8 cellular contexts compared by ENCODE assay signal in the genomic region with DNA sequence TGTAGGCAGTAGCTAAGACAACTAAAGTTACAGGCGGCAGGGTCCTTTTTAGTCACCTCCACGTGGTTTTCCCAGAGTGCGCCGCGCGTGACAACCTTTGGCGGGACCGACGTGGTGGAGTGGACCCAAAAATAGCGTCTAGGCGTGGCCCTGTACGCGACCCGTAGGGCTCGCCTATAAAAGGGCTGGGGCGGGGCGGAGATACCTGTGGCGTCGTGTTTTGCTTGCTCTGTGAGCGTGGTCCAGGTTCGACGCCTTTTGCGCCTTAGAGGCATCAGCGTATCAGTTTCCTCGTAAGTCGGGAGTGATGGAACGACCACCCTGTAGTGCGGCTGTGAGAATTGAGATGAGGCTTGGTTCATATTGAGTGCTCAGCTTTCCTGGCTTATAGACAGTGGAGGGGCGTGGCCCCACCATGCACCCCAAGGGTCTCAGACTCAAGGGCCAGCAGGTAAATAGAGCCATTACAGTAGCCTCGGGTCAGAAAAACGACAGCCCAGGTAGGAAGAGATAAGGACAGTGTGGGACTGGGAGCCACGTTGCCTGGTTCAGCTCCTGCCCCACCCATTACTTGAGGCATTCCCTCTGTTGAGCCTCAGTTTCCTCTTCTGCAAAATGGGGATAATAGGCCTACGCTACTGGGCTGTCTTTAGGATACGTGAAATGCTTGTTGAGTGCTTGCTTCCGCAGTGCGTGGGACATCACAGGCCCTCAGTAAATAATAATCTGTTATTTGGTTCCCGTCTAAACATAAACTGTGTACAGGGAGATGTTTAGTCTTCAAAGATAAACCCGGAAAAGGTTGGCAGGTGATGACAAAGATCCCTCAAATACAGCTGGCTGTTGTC. TPM values are rescaled to one million over a fixed set of nuclear protein-coding genes. Genes with fewer than 3 reads are reported as not detected.
DNase-seq lines count a peak whose midpoint lies in the region; ATAC-seq and TF ChIP-seq lines count a peak whose summit lies in the region.

No MANE protein-coding gene starts in this region.

- H3F3A ChIP-seq in DOHH2 (ENCODE audit: control insufficient read depth, insufficient read depth): peaks cover 8% of the 10 kb centered on the region

- H3K9me3 ChIP-seq in DOHH2 (ENCODE audit: control insufficient read depth, insufficient read depth, low read length): peaks cover 7% of the 10 kb centered on the region
- H3K9me3 ChIP-seq in esophagus muscularis mucosa: peaks cover 0 to 6% (median 3%) of the 10 kb centered on the region in 4 donors
- peaks cover 0 to 3% of the 10 kb centered on the region in 2 donors for H3K9me3 ChIP-seq in stomach smooth muscle (ENCODE audit: control insufficient read depth in 2 of 2, low read length in 2 of 2)

- H3K27me3 ChIP-seq in DOHH2 (ENCODE audit: control insufficient read depth, low read length): no peaks in the 10 kb centered on the region
- H3K27me3 ChIP-seq in esophagus muscularis mucosa: no peaks in the 10 kb centered on the region
- H3K27me3 ChIP-seq in stomach smooth muscle (ENCODE audit: control insufficient read depth in 1 of 2, insufficient read depth in 2 of 2, low read length in 2 of 2): no peaks in the 10 kb centered on the region

- peak overlapping the region; percentile 96 for H3K27ac Mint-ChIP-seq in activated CD8-positive, alpha-beta memory T cell treated with anti-CD3 and anti-CD28 coated beads, Interleukin-2, amount 10 ng/mL, durations not matched to agents 7 days and 5 days
- peak overlapping the region; percentile 100 for H3K27ac Mint-ChIP-seq in nephron progenitor cell

- H3K36me3 ChIP-seq in DOHH2 (ENCODE audit: control insufficient read depth, low read length): peaks cover 26% of the 10 kb centered on the region
- H3K36me3 ChIP-seq in esophagus muscularis mucosa: peaks cover 12 to 25% (median 21%) of the 10 kb centered on the region in 4 donors
- peaks cover 0 to 9% of the 10 kb centered on the region in 2 donors for H3K36me3 ChIP-seq in stomach smooth muscle (ENCODE audit: control insufficient read depth in 2 of 2, insufficient read depth in 2 of 2, low read length in 2 of 2)

- H3K4me3 ChIP-seq in DOHH2 (ENCODE audit: low read length) (peak overlapping the region; percentile 95), esophagus muscularis mucosa (peak overlapping the region; percentile 65 to 80 (median 71)), stomach smooth muscle (ENCODE audit: low read length in 2 of 2) (peak overlapping the region; percentile 87)

- 38% methylated on average over 38 of the region's 38 CpGs for WGBS in esophagus muscularis mucosa

- H3K9ac ChIP-seq in stomach smooth muscle (ENCODE audit: low read length in 2 of 2): peak overlapping the region; percentile 90 to 91

- peak overlapping the region; percentile 88 for H3K4me3 Mint-ChIP-seq in activated CD8-positive, alpha-beta memory T cell treated with anti-CD3 and anti-CD28 coated beads, Interleukin-2, amount 10 ng/mL, durations not matched to agents 7 days and 5 days
- peak overlapping the region; percentile 91 for H3K4me3 Mint-ChIP-seq in nephron progenitor cell

- CTCF ChIA-PET in activated CD8-positive, alpha-beta memory T cell treated with anti-CD3 and anti-CD28 coated beads, Interleukin-2, amount 10 ng/mL, durations not matched to agents 7 days and 5 days (lab: Charles Lee): interaction anchor here (0.8 to 3.2 kb wide), 20 partner anchors 10 to 413 kb away, joined by 3 to 50 read pairs (median 4); a partner anchor contains a TSS

- no peaks in the 10 kb centered on the region for H3K27me3 Mint-ChIP-seq in activated CD8-positive, alpha-beta memory T cell treated with anti-CD3 and anti-CD28 coated beads, Interleukin-2, amount 10 ng/mL, durations not matched to agents 7 days and 5 days
- H3K27me3 Mint-ChIP-seq in nephron progenitor cell (ENCODE audit: low read depth, poor library complexity): peaks cover 29% of the 10 kb centered on the region

- peaks cover 30% of the 10 kb centered on the region for H3K4me1 ChIP-seq in DOHH2 (ENCODE audit: control insufficient read depth, low read length)
- peaks cover 7 to 19% (median 16%) of the 10 kb centered on the region in 4 donors for H3K4me1 ChIP-seq in esophagus muscularis mucosa
- H3K4me1 ChIP-seq in stomach smooth muscle (ENCODE audit: control insufficient read depth, insufficient read depth, low read length): peaks cover 15% of the 10 kb centered on the region

- H3K27ac ChIP-seq in DOHH2 (ENCODE audit: low read depth, low read length) (peak overlapping the region; percentile 88), esophagus muscularis mucosa (replicated peaks in 1 of 4) (peak overlapping the region; percentile 94 to 99 (median 96)), stomach smooth muscle (ENCODE audit: low read length) (peak overlapping the region; percentile 97)

- no peak for TF ChIP-seq EP300 in esophagus muscularis mucosa (IDR thresholded peaks at IDR 0.05)

- H3K79me2 ChIP-seq in DOHH2 (ENCODE audit: control insufficient read depth, low read length): no peaks in the 10 kb centered on the region

- H3K9me3 Mint-ChIP-seq in activated CD8-positive, alpha-beta memory T cell treated with anti-CD3 and anti-CD28 coated beads, Interleukin-2, amount 10 ng/mL, durations not matched to agents 7 days and 5 days (ENCODE audit: low read depth): peaks cover 7% of the 10 kb centered on the region
- peaks cover 25% of the 10 kb centered on the region for H3K9me3 Mint-ChIP-seq in nephron progenitor cell

- peaks cover 5% of the 10 kb centered on the region; the same call in 1 of the 2 replicates for H4K20me1 ChIP-seq in DOHH2 (ENCODE audit: control insufficient read depth, insufficient read depth, low read depth, low read length)

- peak; percentile 15 for TF ChIP-seq POLR2A in esophagus muscularis mucosa (IDR thresholded peaks at IDR 0.05; ENCODE audit: low read depth)

- no peaks in the 10 kb centered on the region for H3K9me2 ChIP-seq in DOHH2 (replicated peaks; ENCODE audit: control insufficient read depth, low read length)

- TF ChIP-seq CTCF in DOHH2 (IDR thresholded peaks at IDR 0.05; ENCODE audit: low read depth, low read length, poor library complexity, severe bottlenecking) (no peak), esophagus muscularis mucosa (IDR thresholded peaks at IDR 0.05) (no peak), nephron progenitor cell (IDR thresholded peaks at IDR 0.05) (no peak)

- peak; percentile 65 for DNase-seq in NCI-H82 treated with DMSO at 0.1 percent for 48 hours (lab: John Stamatoyannopoulos, UW; ENCODE audit: unreplicated experiment)
- peak; percentile 93 for DNase-seq in activated CD8-positive, alpha-beta memory T cell treated with anti-CD3 and anti-CD28 coated beads, Interleukin-2, amount 10 ng/mL, durations not matched to agents 7 days and 5 days
- DNase-seq in esophagus muscularis mucosa (ENCODE audit: extremely low spot score): peak; percentile 95
- DNase-seq in nephron progenitor cell: peak; percentile 32
- DNase-seq in hepatic stellate cell (ENCODE audit: low spot score): no peak

- intact Hi-C loops in esophagus muscularis mucosa (cut with DNase I): no loop called here

- H3K4me1 Mint-ChIP-seq in activated CD8-positive, alpha-beta memory T cell treated with anti-CD3 and anti-CD28 coated beads, Interleukin-2, amount 10 ng/mL, durations not matched to agents 7 days and 5 days: peaks cover 18% of the 10 kb centered on the region
- peaks cover 25% of the 10 kb centered on the region for H3K4me1 Mint-ChIP-seq in nephron progenitor cell

- H3K36me3 Mint-ChIP-seq in activated CD8-positive, alpha-beta memory T cell treated with anti-CD3 and anti-CD28 coated beads, Interleukin-2, amount 10 ng/mL, durations not matched to agents 7 days and 5 days: peaks cover 13% of the 10 kb centered on the region
- H3K36me3 Mint-ChIP-seq in nephron progenitor cell (ENCODE audit: low read depth): peaks cover 22% of the 10 kb centered on the region

- peak overlapping the region; percentile 96 for H3K4me2 ChIP-seq in DOHH2 (ENCODE audit: low read length)

- peak; percentile 3 for ATAC-seq in HG03039 (IDR thresholded peaks at IDR 0.05; ENCODE audit: unreplicated experiment)
- ATAC-seq in activated CD8-positive, alpha-beta memory T cell treated with anti-CD3 and anti-CD28 coated beads, Interleukin-2, amount 10 ng/mL, durations not matched to agents 7 days and 5 days: peak; percentile 41

RNA-seq across cellular contexts. Expression of a gene that starts 0.7 kb away (rescaled TPM):
- 10 to 100 TPM; 16.0 to 19.2 TPM for total RNA-seq in activated CD8-positive, alpha-beta memory T cell treated with anti-CD3 and anti-CD28 coated beads, Interleukin-2, amount 10 ng/mL, durations not matched to agents 7 days and 5 days
- total RNA-seq in esophagus muscularis mucosa: 10 to 100 TPM; 18.7 to 29.5 (median 27.7) TPM

RNA-seq across cellular contexts. Expression of a gene that starts 11.5 kb away (rescaled TPM):
- 1 to 10 TPM; 1.2 to 1.7 TPM for total RNA-seq in activated CD8-positive, alpha-beta memory T cell treated with anti-CD3 and anti-CD28 coated beads, Interleukin-2, amount 10 ng/mL, durations not matched to agents 7 days and 5 days
- total RNA-seq in esophagus muscularis mucosa: 1 to 10 TPM in 2 of 4 donors, under 1 TPM in 1, not detected in 1; 0.97 to 3.6 (median 1.1) TPM

RNA-seq across cellular contexts. Expression of a gene that starts 34.7 kb away (rescaled TPM):
- 10 to 100 TPM; 38.5 to 48.1 TPM for total RNA-seq in activated CD8-positive, alpha-beta memory T cell treated with anti-CD3 and anti-CD28 coated beads, Interleukin-2, amount 10 ng/mL, durations not matched to agents 7 days and 5 days
- total RNA-seq in esophagus muscularis mucosa: 10 to 100 TPM; 24.9 to 43.5 (median 30.6) TPM
